ENCODE assay signal across 8 cellular contexts in the genomic region with DNA sequence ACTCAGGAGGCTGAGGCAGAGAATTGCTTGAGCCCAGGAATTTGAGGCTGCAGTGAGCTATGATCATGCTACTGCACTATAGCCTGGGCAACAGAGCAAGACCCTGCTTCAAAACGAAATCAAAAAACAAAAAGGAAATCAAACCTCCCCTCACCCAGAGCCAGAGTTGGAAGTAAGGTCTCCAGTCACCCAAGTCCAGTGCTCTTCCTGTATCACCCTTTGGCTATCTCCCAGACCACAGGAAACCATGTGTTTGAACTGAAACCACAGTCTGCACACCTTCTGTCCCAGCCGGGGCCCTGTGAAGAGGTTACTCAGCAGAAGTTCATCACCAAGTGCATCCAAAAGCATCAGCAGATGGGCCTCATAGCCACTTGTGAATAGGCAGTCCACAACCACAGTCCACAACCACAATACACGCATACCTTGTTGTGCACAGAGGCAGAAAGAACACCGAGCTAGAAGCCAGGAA. TPM values are rescaled to one million over a fixed set of nuclear protein-coding genes. Genes with fewer than 3 reads are reported as not detected.
DNase-seq lines count a peak whose midpoint lies in the region; ATAC-seq, FAIRE-seq and TF ChIP-seq lines count a peak whose summit lies in the region.

No MANE protein-coding gene starts in this region.

- TF ChIP-seq POLR2A in GM12891 (IDR thresholded peaks at IDR 0.05; ENCODE audit: low read depth, low read length) = no peak; the same call in 1 of the 2 replicates

- FAIRE-seq in GM12891 (lab: Jason Lieb, UNC) = peak; percentile 98

- intact Hi-C loops in sciatic nerve (cut with DNase I) = no loop called here

- DNase-seq in GM12891 (ENCODE audit: insufficient read length, low spot score) (peak; percentile 55), NK-92 (lab: John Stamatoyannopoulos, UW; ENCODE audit: unreplicated experiment) (peak; percentile 33), astrocyte of the hippocampus (ENCODE audit: low read depth, low spot score) (peak; percentile 85), myocyte (ENCODE audit: low read depth) (peak; percentile 87), sciatic nerve (ENCODE audit: low spot score) (no peak), GDM1 (lab: John Stamatoyannopoulos, UW) (no peak)

- ATAC-seq in HG03039 (IDR thresholded peaks at IDR 0.05; ENCODE audit: unreplicated experiment) = no peak
- no peak for ATAC-seq in sciatic nerve
- no peak for ATAC-seq in HG03025 (IDR thresholded peaks at IDR 0.05; ENCODE audit: low FRiP score, unreplicated experiment)

TF ChIP-seq in GM12891, 5 proteins besides CTCF, POLR2A, EP300 and RAD21:
- TF ChIP-seq TAF1 (IDR thresholded peaks at IDR 0.05; ENCODE audit: low read depth, low read length) (no peak), POLR2AphosphoS5 (IDR thresholded peaks at IDR 0.05; ENCODE audit: low read depth, low read length) (no peak), PAX5 (IDR thresholded peaks at IDR 0.05; ENCODE audit: insufficient read depth, low read length, severe bottlenecking) (no peak), POU2F2 (IDR thresholded peaks at IDR 0.05; ENCODE audit: low read depth, low read length) (no peak), SPI1 (IDR thresholded peaks at IDR 0.05; ENCODE audit: low read depth, low read length) (no peak; the same call in 1 of the 2 replicates)

RNA-seq across cellular contexts. Expression of a gene that starts 4.6 kb away (rescaled TPM):
- polyA plus RNA-seq in GM12891 (2012; ENCODE audit: low read depth, missing spikeins) = 164 TPM
- total RNA-seq in myocyte (242 and 315 TPM in 2 replicates), sciatic nerve (973 TPM)
- 878 TPM for polyA plus RNA-seq in myocyte (2012)

Comparison
In these comparisons a context has a peak if more than half of its experiments do, and no peak if none do; other contexts are left out.
1. DNase-seq: peak in GM12891 (single experiment), NK-92 (single experiment), astrocyte of the hippocampus (single experiment) and myocyte (single experiment); none in sciatic nerve (single experiment) and GDM1 (single experiment).